Comparison of ENCODE assay signal across 25 cellular contexts in the genomic region with DNA sequence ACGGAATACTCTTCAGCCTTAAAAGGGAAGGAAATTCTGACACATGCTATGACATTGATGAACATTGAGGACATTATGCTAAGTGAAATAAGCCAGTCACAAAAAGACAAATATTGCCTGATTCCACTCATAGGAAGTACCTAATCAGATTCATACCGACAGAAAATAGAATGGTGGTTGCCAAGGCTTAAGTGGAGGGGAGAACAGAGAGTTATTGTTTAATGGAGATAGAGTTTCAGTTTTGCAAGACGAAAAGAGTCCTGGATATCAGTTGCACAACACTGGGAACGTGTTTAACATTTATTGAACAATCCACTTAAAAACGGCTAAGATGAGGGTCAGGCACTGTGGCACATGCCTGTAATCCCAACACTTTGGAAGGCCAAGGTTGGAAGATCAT. TPM values are rescaled to one million over a fixed set of nuclear protein-coding genes. Genes with fewer than 3 reads are reported as not detected.
DNase-seq lines count a peak whose midpoint lies in the region; ATAC-seq and TF ChIP-seq lines count a peak whose summit lies in the region.
"Had no signal": no experiment of that assay in that cellular context is flagged by ENCODE, and none has a peak within 500 bp of the region (broad histone marks: within the 10 kb centered on the region; RNA-seq: fewer than 3 reads in every experiment).

No MANE protein-coding gene starts in this region.

- H4K20me1 ChIP-seq in mammary epithelial cell (ENCODE audit: insufficient read depth, low read length) = no peaks in the 10 kb centered on the region

- BruUV-seq in mammary epithelial cell (replicated peaks; lab: Mats Ljungman, UMichigan) (no TSS peak), Caco-2 (replicated peaks; lab: Mats Ljungman, UMichigan) (no TSS peak)

- TF ChIP-seq POLR2A in breast epithelium (IDR thresholded peaks at IDR 0.05) = no peak

- intact Hi-C loops in mammary epithelial cell (cut with micrococcal nuclease) (no loop called here), breast epithelium (cut with DNase I; ENCODE audit: low total_unique reads) (no loop called here), Caco-2 (cut with micrococcal nuclease; ENCODE audit: unreplicated experiment) (no loop called here)
- intact Hi-C loops in activated CD8-positive, alpha-beta T cell treated with anti-CD3 and anti-CD28 coated beads for 36 hours (cut with micrococcal nuclease) = no loop called here

- dilution Hi-C loops in mammary epithelial cell (cut with HindIII; ENCODE audit: low sequenced_read_pairs) = no loop called here

- H3K4me3 ChIP-seq in mammary epithelial cell (replicated peaks in 1 of 3; ENCODE audit: insufficient read depth in 1 of 3, low read depth in 2 of 3, low read length in 3 of 3) (no peak overlapping the region), breast epithelium (no peak overlapping the region), Caco-2 (ENCODE audit: low read depth, low read length) (no peak overlapping the region)
- H3K4me3 ChIP-seq: MG63, neural progenitor cell had no signal

- no peak overlapping the region for H3K9ac ChIP-seq in mammary epithelial cell (ENCODE audit: insufficient read depth, low read length)
- H3K9ac ChIP-seq: neural progenitor cell had no signal

- H2AFZ ChIP-seq in mammary epithelial cell (ENCODE audit: low read depth, low read length) = peak overlapping the region; percentile 53
- H2AFZ ChIP-seq: neural progenitor cell had no signal

- in situ Hi-C loops in mammary epithelial cell (cut with MboI; ENCODE audit: low sequenced_read_pairs in 2 of 2) = no loop called here

- H3K4me1 ChIP-seq in mammary epithelial cell (ENCODE audit: insufficient read depth, low read length) (no peaks in the 10 kb centered on the region), breast epithelium (no peaks in the 10 kb centered on the region), Caco-2 (no peaks in the 10 kb centered on the region)
- H3K4me1 ChIP-seq: neural progenitor cell had no signal

- H3K9me3 Mint-ChIP-seq in effector memory CD8-positive, alpha-beta T cell = no peaks in the 10 kb centered on the region
- H3K9me3 Mint-ChIP-seq in Caco-2 (ENCODE audit: unreplicated experiment) = no peaks in the 10 kb centered on the region
- H3K9me3 Mint-ChIP-seq in activated CD8-positive, alpha-beta T cell treated with anti-CD3 and anti-CD28 coated beads for 36 hours = no peaks in the 10 kb centered on the region
- H3K9me3 Mint-ChIP-seq: central memory CD8-positive, alpha-beta T cell; neural progenitor cell had no signal

- peaks cover 9 to 14% of the 10 kb centered on the region in 2 donors for H3K27me3 Mint-ChIP-seq in effector memory CD8-positive, alpha-beta T cell
- no peaks in the 10 kb centered on the region for H3K27me3 Mint-ChIP-seq in Caco-2 (ENCODE audit: insufficient read depth, unreplicated experiment)
- no peaks in the 10 kb centered on the region for H3K27me3 Mint-ChIP-seq in activated CD8-positive, alpha-beta T cell treated with anti-CD3 and anti-CD28 coated beads for 36 hours
- H3K27me3 Mint-ChIP-seq: stimulated activated naive B cell treated with anti-CD40 and anti-IgM and Interleukin-4, amounts not matched to agents 10 μg/mL and 1 μg/mL and 100 μg/mL, for 72 hours had no signal

- CTCF ChIA-PET in mammary epithelial cell (lab: Charles Lee; ENCODE audit: low non-redundant PET) (no interaction called here), Caco-2 (lab: Charles Lee) (no interaction called here)
- CTCF ChIA-PET in activated CD8-positive, alpha-beta T cell treated with anti-CD3 and anti-CD28 coated beads for 36 hours (lab: Charles Lee) = no interaction called here

- H3K36me3 ChIP-seq in mammary epithelial cell (ENCODE audit: insufficient read depth, low read length) (no peaks in the 10 kb centered on the region), breast epithelium (no peaks in the 10 kb centered on the region), Caco-2 (ENCODE audit: control insufficient read depth, insufficient read depth, low read length) (no peaks in the 10 kb centered on the region)
- H3K36me3 ChIP-seq: heart right ventricle, MG63, neural progenitor cell had no signal

- H3K9me3 ChIP-seq in mammary epithelial cell (replicated peaks; ENCODE audit: insufficient read depth, low read length) (no peaks in the 10 kb centered on the region), breast epithelium (no peaks in the 10 kb centered on the region), Caco-2 (0 out of 2 replicates have a peak, but pooled peaks cover 1% of the 10 kb centered on the region)
- H3K9me3 ChIP-seq: heart right ventricle had no signal

- H3K79me2 ChIP-seq in mammary epithelial cell (ENCODE audit: insufficient read depth, low read length) = no peaks in the 10 kb centered on the region

- H3K27ac ChIP-seq in mammary epithelial cell (ENCODE audit: insufficient read depth, low read depth, low read length) (no peak overlapping the region), breast epithelium (no peak overlapping the region)
- H3K27ac ChIP-seq: neural progenitor cell had no signal

- no peak for TF ChIP-seq CTCF in mammary epithelial cell (conservative IDR thresholded peaks at IDR 0.05 in 1 of 2, IDR thresholded peaks at IDR 0.05 in 1 of 2; ENCODE audit: extremely low read depth in 1 of 2, insufficient read depth in 1 of 2, low read depth in 1 of 2, low read length in 2 of 2)
- TF ChIP-seq CTCF in breast epithelium (IDR thresholded peaks at IDR 0.05) = no peak
- TF ChIP-seq CTCF in Caco-2 (IDR thresholded peaks at IDR 0.05; ENCODE audit: insufficient read depth in 1 of 2, low read depth in 1 of 2, low read length in 1 of 2, severe bottlenecking in 1 of 2, unreplicated experiment in 1 of 2) = no peak
- no peak for TF ChIP-seq CTCF in activated CD8-positive, alpha-beta T cell treated with anti-CD3 and anti-CD28 coated beads for 36 hours (IDR thresholded peaks at IDR 0.05)

- H3K4me3 Mint-ChIP-seq in effector memory CD8-positive, alpha-beta T cell = no peak overlapping the region
- no peak overlapping the region for H3K4me3 Mint-ChIP-seq in Caco-2 (ENCODE audit: unreplicated experiment)
- no peak overlapping the region for H3K4me3 Mint-ChIP-seq in activated CD8-positive, alpha-beta T cell treated with anti-CD3 and anti-CD28 coated beads for 36 hours
- H3K4me3 Mint-ChIP-seq: activated CD8-positive, alpha-beta memory T cell treated with anti-CD3 and anti-CD28 coated beads, Interleukin-2, amount 10 ng/mL, durations not matched to agents 7 days and 5 days; CD8-positive, alpha-beta memory T cell; central memory CD8-positive, alpha-beta T cell; neural progenitor cell; stimulated activated naive B cell treated with anti-CD40 and anti-IgM and Interleukin-4, amounts not matched to agents 10 μg/mL and 1 μg/mL and 100 μg/mL, for 72 hours had no signal

- peak; percentile 62 for DNase-seq in mammary epithelial cell
- no peak for DNase-seq in breast epithelium (ENCODE audit: low spot score in 2 of 2)
- peak; percentile 90 for DNase-seq in NOMO-1 treated with DMSO at 0.1 percent for 48 hours (lab: John Stamatoyannopoulos, UW; ENCODE audit: unreplicated experiment)
- DNase-seq in foreskin melanocyte = peak; percentile 57
- no peak for DNase-seq in D341Med (ENCODE audit: low spot score)
- no peak for DNase-seq in effector memory CD8-positive, alpha-beta T cell
- DNase-seq in Caco-2 = no peak
- DNase-seq in activated CD8-positive, alpha-beta T cell treated with anti-CD3 and anti-CD28 coated beads for 36 hours = no peak
- DNase-seq: ACHN; activated CD8-positive, alpha-beta memory T cell treated with anti-CD3 and anti-CD28 coated beads, Interleukin-2, amount 10 ng/mL, durations not matched to agents 7 days and 5 days; activated effector memory CD4-positive, alpha-beta T cell treated with anti-CD3 and anti-CD28 coated beads, Interleukin-2, amount 50 U/mL, for 16 hours; amniotic stem cell; CD8-positive, alpha-beta memory T cell; effector CD8-positive, alpha-beta T cell; heart right ventricle; kidney; MG63; midbrain; NCI-H1930; NK-92 treated with Interleukin-12 subunit alpha and Interleukin-12 subunit beta, amount 100 ng/mL, for 24 hours; SHP77 treated with DMSO at 0.1 percent for 48 hours; stimulated activated CD4-positive, alpha-beta T cell treated with anti-CD3 and anti-CD28 coated beads, Interleukin-15, amount 100 ng/mL, for 24 hours; stimulated activated naive B cell treated with anti-CD40 and anti-IgM and Interleukin-4, amounts not matched to agents 10 μg/mL and 1 μg/mL and 100 μg/mL, for 72 hours had no signal

- H3K4me1 Mint-ChIP-seq in effector memory CD8-positive, alpha-beta T cell (ENCODE audit: low read depth in 2 of 2) = no peaks in the 10 kb centered on the region
- no peaks in the 10 kb centered on the region for H3K4me1 Mint-ChIP-seq in Caco-2 (ENCODE audit: low read depth, unreplicated experiment)
- H3K4me1 Mint-ChIP-seq in activated CD8-positive, alpha-beta T cell treated with anti-CD3 and anti-CD28 coated beads for 36 hours (ENCODE audit: low read depth) = no peaks in the 10 kb centered on the region
- H3K4me1 Mint-ChIP-seq: activated CD8-positive, alpha-beta memory T cell treated with anti-CD3 and anti-CD28 coated beads, Interleukin-2, amount 10 ng/mL, durations not matched to agents 7 days and 5 days; CD8-positive, alpha-beta memory T cell; central memory CD8-positive, alpha-beta T cell; stimulated activated naive B cell treated with anti-CD40 and anti-IgM and Interleukin-4, amounts not matched to agents 10 μg/mL and 1 μg/mL and 100 μg/mL, for 72 hours had no signal

- WGBS in mammary epithelial cell (ENCODE audit: low coverage, missing lambda C conversion rate) = 2% methylated on average over 5 of the region's 5 CpGs

- no peak overlapping the region for H3K27ac Mint-ChIP-seq in effector memory CD8-positive, alpha-beta T cell
- H3K27ac Mint-ChIP-seq in Caco-2 (ENCODE audit: unreplicated experiment) = no peak overlapping the region
- no peak overlapping the region for H3K27ac Mint-ChIP-seq in activated CD8-positive, alpha-beta T cell treated with anti-CD3 and anti-CD28 coated beads for 36 hours
- H3K27ac Mint-ChIP-seq: activated CD8-positive, alpha-beta memory T cell treated with anti-CD3 and anti-CD28 coated beads, Interleukin-2, amount 10 ng/mL, durations not matched to agents 7 days and 5 days; CD8-positive, alpha-beta memory T cell; neural progenitor cell; stimulated activated naive B cell treated with anti-CD40 and anti-IgM and Interleukin-4, amounts not matched to agents 10 μg/mL and 1 μg/mL and 100 μg/mL, for 72 hours had no signal

- peak overlapping the region; percentile 35 for H3K4me2 ChIP-seq in mammary epithelial cell (ENCODE audit: insufficient read depth, low read depth, low read length)
- H3K4me2 ChIP-seq: neural progenitor cell had no signal

- no peaks in the 10 kb centered on the region for H3K36me3 Mint-ChIP-seq in effector memory CD8-positive, alpha-beta T cell (ENCODE audit: insufficient read depth)
- H3K36me3 Mint-ChIP-seq in Caco-2 (ENCODE audit: insufficient read depth, unreplicated experiment) = no peaks in the 10 kb centered on the region
- H3K36me3 Mint-ChIP-seq in activated CD8-positive, alpha-beta T cell treated with anti-CD3 and anti-CD28 coated beads for 36 hours (ENCODE audit: low read depth) = no peaks in the 10 kb centered on the region
- H3K36me3 Mint-ChIP-seq: activated CD8-positive, alpha-beta memory T cell treated with anti-CD3 and anti-CD28 coated beads, Interleukin-2, amount 10 ng/mL, durations not matched to agents 7 days and 5 days; CD8-positive, alpha-beta memory T cell; neural progenitor cell; stimulated activated naive B cell treated with anti-CD40 and anti-IgM and Interleukin-4, amounts not matched to agents 10 μg/mL and 1 μg/mL and 100 μg/mL, for 72 hours had no signal

- POLR2A ChIA-PET in Caco-2 (lab: Charles Lee) = no interaction called here
- POLR2A ChIA-PET in activated CD8-positive, alpha-beta T cell treated with anti-CD3 and anti-CD28 coated beads for 36 hours (lab: Charles Lee) = no interaction called here

- no peak for ATAC-seq in effector memory CD8-positive, alpha-beta T cell (replicated peaks)
- no peak for ATAC-seq in activated CD8-positive, alpha-beta T cell treated with anti-CD3 and anti-CD28 coated beads for 36 hours
- ATAC-seq: activated CD8-positive, alpha-beta memory T cell treated with anti-CD3 and anti-CD28 coated beads, Interleukin-2, amount 10 ng/mL, durations not matched to agents 7 days and 5 days; heart right ventricle; stimulated activated naive B cell treated with anti-CD40 and anti-IgM and Interleukin-4, amounts not matched to agents 10 μg/mL and 1 μg/mL and 100 μg/mL, for 72 hours had no signal

- H3K27me3 ChIP-seq in mammary epithelial cell (ENCODE audit: insufficient read depth, low read length) = no peaks in the 10 kb centered on the region
- H3K27me3 ChIP-seq in breast epithelium = no peaks in the 10 kb centered on the region
- no peaks in the 10 kb centered on the region for H3K27me3 ChIP-seq in Caco-2 (replicated peaks; ENCODE audit: control insufficient read depth, insufficient read depth, low read length)
- H3K27me3 ChIP-seq: heart right ventricle, MG63, neural progenitor cell had no signal

RNA-seq across cellular contexts. Expression of a gene that starts 45.6 kb away (rescaled TPM):
- total RNA-seq in mammary epithelial cell (100 to 1,000 TPM in 1 of 2 donors, 10 to 100 TPM in 1; 56.7 to 217 TPM), breast epithelium (100 to 1,000 TPM; 200 to 223 (median 202) TPM), Caco-2 (2022) (64.0 and 68.5 TPM in 2 replicates)
- 26.3 TPM for polyA plus RNA-seq in mammary epithelial cell
- 133 TPM for polyA minus RNA-seq in mammary epithelial cell
- 10 to 100 TPM; 27.3 to 28.2 TPM for total RNA-seq in activated CD8-positive, alpha-beta T cell treated with anti-CD3 and anti-CD28 coated beads for 36 hours

RNA-seq across cellular contexts. Expression of a gene that starts 50.3 kb away (rescaled TPM):
- total RNA-seq in mammary epithelial cell (10 to 100 TPM; 21.3 to 32.9 TPM), breast epithelium (10 to 100 TPM in 2 of 3 donors, 1 to 10 TPM in 1; 9.0 to 33.4 (median 15.7) TPM), Caco-2 (2022) (43.6 and 45.6 TPM in 2 replicates)
- polyA plus RNA-seq in mammary epithelial cell = 19.4 TPM
- polyA minus RNA-seq in mammary epithelial cell = 28.9 TPM
- total RNA-seq in activated CD8-positive, alpha-beta T cell treated with anti-CD3 and anti-CD28 coated beads for 36 hours = 10 to 100 TPM; 34.9 to 40.6 TPM

Comparison
In these comparisons a context has a peak if more than half of its experiments do, and no peak if none do; other contexts are left out.
1. DNase-seq: peak in mammary epithelial cell (single experiment), NOMO-1 treated with DMSO at 0.1 percent for 48 hours (single experiment) and foreskin melanocyte (single experiment); none in breast epithelium (0 of 2), D341Med (single experiment), effector memory CD8-positive, alpha-beta T cell (0 of 3), Caco-2 (0 of 2) and activated CD8-positive, alpha-beta T cell treated with anti-CD3 and anti-CD28 coated beads for 36 hours (single experiment).